In the genomic region with DNA sequence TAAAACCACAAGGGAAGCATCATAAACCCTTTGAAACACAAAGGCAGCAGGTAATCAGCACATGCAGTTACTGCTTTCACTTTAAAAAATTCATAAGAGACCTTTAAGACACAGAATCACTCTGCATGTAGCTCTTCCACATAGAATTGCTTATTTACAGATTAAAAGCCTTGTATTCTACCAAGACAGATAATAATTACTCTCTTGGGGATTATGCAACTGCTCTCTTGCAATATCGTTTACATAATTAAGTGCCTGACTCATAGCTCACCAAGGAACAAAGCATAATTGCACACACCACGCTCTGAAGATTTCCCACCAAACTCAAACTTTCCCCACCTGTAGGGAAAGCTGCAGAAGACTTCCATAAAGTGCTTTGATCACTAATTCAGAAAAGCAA, we compare ENCODE assay signal across 11 cellular contexts.
A peak's percentile ranks its signal among the peaks of the same experiment; 100 is the strongest.
DNase-seq lines count a peak whose midpoint lies in the region; ATAC-seq, FAIRE-seq and TF ChIP-seq lines count a peak whose summit lies in the region.
"Had no signal": no experiment of that assay in that cellular context is flagged by ENCODE, and none has a peak within 500 bp of the region (broad histone marks: within the 10 kb centered on the region; RNA-seq: fewer than 3 reads in every experiment).

No MANE protein-coding gene starts in this region.

- no peaks in the 10 kb centered on the region for H3K27me3 ChIP-seq in osteoblast (ENCODE audit: insufficient read depth, low read length)

- peak; percentile 48 for DNase-seq in AG08395 (ENCODE audit: low spot score)
- peak; percentile 62 for DNase-seq in GM04503 (ENCODE audit: low read depth)
- DNase-seq in NOMO-1 treated with DMSO at 0.1 percent for 48 hours (lab: John Stamatoyannopoulos, UW; ENCODE audit: unreplicated experiment) = peak; percentile 92
- peak; percentile 92 for DNase-seq in fibroblast of villous mesenchyme (ENCODE audit: low read depth)
- no peak for DNase-seq in stimulated activated CD4-positive, alpha-beta T cell treated with anti-CD3 and anti-CD28 coated beads, Interleukin-12 subunit alpha, Interleukin-12 subunit beta, amount 100 ng/mL, for 4 hours
- DNase-seq in osteoblast (ENCODE audit: insufficient read length, low spot score, missing footprints) = no peak
- DNase-seq in urothelium cell line (ENCODE audit: low spot score) = no peak
- DNase-seq: activated naive CD4-positive, alpha-beta T cell treated with anti-CD3 and anti-CD28 coated beads, Interleukin-2, amount 50 U/mL, for 16 hours; posterior cingulate gyrus had no signal

- H2AFZ ChIP-seq in osteoblast (ENCODE audit: low read length) = no peak overlapping the region

- H4K20me1 ChIP-seq in osteoblast (ENCODE audit: insufficient read depth, low read length) = no peaks in the 10 kb centered on the region

- no peak for TF ChIP-seq CTCF in fibroblast of villous mesenchyme (IDR thresholded peaks at IDR 0.05; ENCODE audit: insufficient read depth, low read depth, low read length)
- no peak for TF ChIP-seq CTCF in osteoblast (IDR thresholded peaks at IDR 0.05; ENCODE audit: extremely low read depth, low read depth, low read length)

- H3K4me3 ChIP-seq in fibroblast of villous mesenchyme (ENCODE audit: low read depth, low read length) (no peak overlapping the region), osteoblast (ENCODE audit: insufficient read depth, low read length) (no peak overlapping the region)

- no peak for ATAC-seq in HG03469 (IDR thresholded peaks at IDR 0.05; ENCODE audit: unreplicated experiment)

- no peak overlapping the region for H3K27ac ChIP-seq in osteoblast (ENCODE audit: low read depth, low read length)

- no peaks in the 10 kb centered on the region for H3K79me2 ChIP-seq in osteoblast (ENCODE audit: insufficient read depth, low read length)

- FAIRE-seq in urothelium cell line (lab: Jason Lieb, UNC) = no peak
- FAIRE-seq: H1 had no signal

- no peaks in the 10 kb centered on the region for H3K36me3 ChIP-seq in osteoblast (ENCODE audit: insufficient read depth, low read length)

- no peaks in the 10 kb centered on the region for H3K9me3 ChIP-seq in osteoblast (ENCODE audit: low read depth, low read length)

- H3K4me1 ChIP-seq in osteoblast (ENCODE audit: insufficient read depth, low read length) = peaks cover 3% of the 10 kb centered on the region

- H3K4me2 ChIP-seq in osteoblast (ENCODE audit: insufficient read depth, low read length) = no peak overlapping the region

Comparison
In these comparisons a context has a peak if more than half of its experiments do, and no peak if none do; other contexts are left out.
1. DNase-seq: peak in AG08395 (single experiment), GM04503 (single experiment), NOMO-1 treated with DMSO at 0.1 percent for 48 hours (single experiment) and fibroblast of villous mesenchyme (single experiment); none in stimulated activated CD4-positive, alpha-beta T cell treated with anti-CD3 and anti-CD28 coated beads, Interleukin-12 subunit alpha, Interleukin-12 subunit beta, amount 100 ng/mL, for 4 hours (single experiment), osteoblast (single experiment) and urothelium cell line (single experiment).